In genomic region chr14:70292716-70293115, GRCh38 we compare ENCODE assay signal across 19 cellular contexts.
A peak's percentile ranks its signal among the peaks of the same experiment; 100 is the strongest.
DNase-seq lines count a peak whose midpoint lies in the region; ATAC-seq, FAIRE-seq and TF ChIP-seq lines count a peak whose summit lies in the region.
"Had no signal": no experiment of that assay in that cellular context is flagged by ENCODE, and none has a peak within 500 bp of the region (broad histone marks: within the 10 kb centered on the region; RNA-seq: fewer than 3 reads in every experiment).

No MANE protein-coding gene starts in this region.

- H3K27ac Mint-ChIP-seq in activated T-helper 17 cell treated with anti-CD3 and anti-CD28 coated beads, Interleukin-2, amount 50 U/mL, for 72 hours, result no peak overlapping the region
- H3K27ac Mint-ChIP-seq: CD14-positive monocyte; CD8-positive, alpha-beta T cell had no signal

- no peaks in the 10 kb centered on the region; the same call in 1 of the 2 replicates for H3K23me2 ChIP-seq in H1 (ENCODE audit: low read depth, low read length)

- POLR2A ChIA-PET in H1 (lab: Charles Lee; ENCODE audit: partially characterized antibody), result interaction anchor here (1.0 to 4.9 kb wide), 7 partner anchors 10 to 195 kb away, joined by 3 to 35 read pairs (median 5); no protein-coding TSS in a partner anchor

- no peak overlapping the region for H2AK5ac ChIP-seq in H1 (ENCODE audit: low read depth, low read length)

- H3K27me3 ChIP-seq in HUES6 (ENCODE audit: control insufficient read depth, insufficient read depth, low read length), result no peaks in the 10 kb centered on the region
- no peaks in the 10 kb centered on the region for H3K27me3 ChIP-seq in H1 (replicated peaks in 1 of 4; ENCODE audit: control insufficient read depth in 3 of 4, extremely low read depth in 1 of 4, insufficient read depth in 3 of 4, low read length in 3 of 4)
- no peaks in the 10 kb centered on the region for H3K27me3 ChIP-seq in iPS-20b (ENCODE audit: insufficient read depth, low read length)
- H3K27me3 ChIP-seq in esophagus squamous epithelium, result no peaks in the 10 kb centered on the region
- H3K27me3 ChIP-seq: BLaER1 had no signal

- H3K4ac ChIP-seq in H1 (replicated peaks; ENCODE audit: insufficient read length, low read depth, low read length), result no peak overlapping the region

- H3K27ac ChIP-seq in HUES6 (ENCODE audit: low read depth, low read length) (peak overlapping the region; percentile 99), H1 (ENCODE audit: low read depth, low read length) (peak overlapping the region; percentile 73; the same call in 1 of the 2 replicates), iPS-20b (ENCODE audit: low read length) (peak overlapping the region; percentile 97), esophagus squamous epithelium (no peak overlapping the region)
- H3K27ac ChIP-seq: BLaER1 had no signal

- H3K36me3 Mint-ChIP-seq in activated T-helper 17 cell treated with anti-CD3 and anti-CD28 coated beads, Interleukin-2, amount 50 U/mL, for 72 hours (ENCODE audit: low read depth), result no peaks in the 10 kb centered on the region
- H3K36me3 Mint-ChIP-seq: CD14-positive monocyte; CD8-positive, alpha-beta T cell had no signal

- H3K9ac ChIP-seq in ES-I3 (ENCODE audit: low read depth, low read length) (peak overlapping the region; percentile 17; the same call in 1 of the 2 replicates), HUES6 (ENCODE audit: low read length) (peak overlapping the region; percentile 77), H1 (replicated peaks in 1 of 4; ENCODE audit: extremely low read depth in 1 of 4, low read depth in 3 of 4, low read length in 3 of 4) (no peak overlapping the region), iPS-20b (ENCODE audit: low read depth, low read length) (peak overlapping the region; percentile 71; the same call in 1 of the 2 replicates)
- H3K9ac ChIP-seq: BLaER1 had no signal

- peak overlapping the region; percentile 68; the same call in 1 of the 2 replicates for H2BK5ac ChIP-seq in H1 (ENCODE audit: low read depth, low read length)

- H3K9me3 Mint-ChIP-seq in activated T-helper 17 cell treated with anti-CD3 and anti-CD28 coated beads, Interleukin-2, amount 50 U/mL, for 72 hours, result no peaks in the 10 kb centered on the region
- H3K9me3 Mint-ChIP-seq: CD8-positive, alpha-beta T cell had no signal

- H3K4me3 Mint-ChIP-seq in activated T-helper 17 cell treated with anti-CD3 and anti-CD28 coated beads, Interleukin-2, amount 50 U/mL, for 72 hours, result no peak overlapping the region
- H3K4me3 Mint-ChIP-seq: CD14-positive monocyte; CD8-positive, alpha-beta T cell had no signal

- DNase-seq in H1 (ENCODE audit: low read depth in 1 of 2, low spot score in 2 of 2) (no peak), DMS79 (lab: John Stamatoyannopoulos, UW) (no peak), esophagus squamous epithelium (lab: John Stamatoyannopoulos, UW) (no peak)
- no peak for DNase-seq in stimulated activated naive CD8-positive, alpha-beta T cell treated with anti-CD3 and anti-CD28 coated beads, Interleukin-15, Interleukin-2, amounts not matched to agents 100 U/mL and 50 U/mL, for 24 hours
- DNase-seq: 8988T; Calu3; CD8-positive, alpha-beta T cell; DND-41; GF-D8; GOT3; IMR-90 had no signal

- FAIRE-seq in H1 (lab: Jason Lieb, UNC), result peak; percentile 39
- FAIRE-seq: K562 had no signal

- no peaks in the 10 kb centered on the region for H3K79me1 ChIP-seq in H1 (ENCODE audit: low read depth, low read length)

- H3K4me1 ChIP-seq in ES-I3 (ENCODE audit: insufficient read depth, low read length) (peaks cover 45% of the 10 kb centered on the region), HUES6 (ENCODE audit: control insufficient read depth, insufficient read depth, low read length) (peaks cover 39% of the 10 kb centered on the region), H1 (replicated peaks in 1 of 4; ENCODE audit: control insufficient read depth in 3 of 4, insufficient read depth in 4 of 4, low read length in 3 of 4) (peaks cover 4 to 20% (median 11%) of the 10 kb centered on the region in 4 experiments; a peak in 6 of 7 replicates), iPS-20b (ENCODE audit: insufficient read depth, low read length) (peaks cover 38% of the 10 kb centered on the region), esophagus squamous epithelium (no peaks in the 10 kb centered on the region)
- H3K4me1 ChIP-seq: HAP-1 had no signal

- no peak overlapping the region for H2AFZ ChIP-seq in H1 (ENCODE audit: low read length)

- H4K20me1 ChIP-seq in H1 (replicated peaks in 1 of 2; ENCODE audit: control insufficient read depth in 1 of 2, insufficient read depth in 2 of 2, low read length in 2 of 2), result no peaks in the 10 kb centered on the region
- H4K20me1 ChIP-seq: BLaER1 had no signal

- peaks cover 4% of the 10 kb centered on the region for H3K4me1 Mint-ChIP-seq in activated T-helper 17 cell treated with anti-CD3 and anti-CD28 coated beads, Interleukin-2, amount 50 U/mL, for 72 hours

- TF ChIP-seq CTCF in H1 (IDR thresholded peaks at IDR 0.05; ENCODE audit: control extremely low read depth in 1 of 3, insufficient read depth in 1 of 3, low read depth in 1 of 3, low read length in 3 of 3) (no peak), esophagus squamous epithelium (IDR thresholded peaks at IDR 0.05) (no peak)

- WGBS in H1 (ENCODE audit: extremely low coverage in 1 of 2, insufficient coverage in 1 of 2, insufficient read length in 1 of 2, insufficient replicate concordance in 2 of 2, low coverage in 1 of 2, low lambda C conversion rate in 2 of 2, missing lambda C conversion rate in 1 of 2), 2 experiments, result 28% methylated on average over 5 of the region's 5 CpGs; no CpG with 5 or more reads in 1 of the 2 experiments
- 70 to 88% methylated on average over 5 of the region's 5 CpGs for WGBS in esophagus squamous epithelium, 2 donors

- H3K23ac ChIP-seq in H1 (ENCODE audit: insufficient read length), result no peak overlapping the region

- H3K4me2 ChIP-seq in H1 (ENCODE audit: insufficient read depth in 1 of 2, low read depth in 2 of 2, low read length in 2 of 2), result peak overlapping the region; percentile 31 to 49; a peak in 2 of 4 replicates
- H3K4me2 ChIP-seq: BLaER1 had no signal

- no peak for ATAC-seq in activated T-helper 17 cell treated with anti-CD3 and anti-CD28 coated beads, Interleukin-2, amount 50 U/mL, for 72 hours (replicated peaks)
- ATAC-seq in stimulated activated naive CD8-positive, alpha-beta T cell treated with anti-CD3 and anti-CD28 coated beads, Interleukin-15, Interleukin-2, amounts not matched to agents 100 U/mL and 50 U/mL, for 24 hours, result no peak
- ATAC-seq: CD8-positive, alpha-beta T cell; K562 had no signal

- H3K9me3 ChIP-seq in ES-I3 (ENCODE audit: control insufficient read depth, insufficient read depth, low read length) (no peaks in the 10 kb centered on the region), HUES6 (ENCODE audit: control insufficient read depth, insufficient read depth, low read depth, low read length) (no peaks in the 10 kb centered on the region), H1 (ENCODE audit: insufficient read depth in 2 of 2, low read depth in 1 of 2, low read length in 1 of 2) (no peaks in the 10 kb centered on the region), iPS-20b (ENCODE audit: insufficient read depth, low read depth, low read length) (no peaks in the 10 kb centered on the region), esophagus squamous epithelium (no peaks in the 10 kb centered on the region)
- H3K9me3 ChIP-seq: BLaER1, HAP-1 had no signal

- H3K56ac ChIP-seq in H1 (replicated peaks; ENCODE audit: insufficient read length, low read depth, low read length), result peak overlapping the region; percentile 69

- peak overlapping the region; percentile 90 for H2BK120ac ChIP-seq in H1 (replicated peaks; ENCODE audit: low read depth, low read length)

- no peaks in the 10 kb centered on the region for H3K79me2 ChIP-seq in H1 (ENCODE audit: control insufficient read depth in 1 of 2, insufficient read depth in 2 of 2, low read length in 2 of 2)

- H3K14ac ChIP-seq in H1 (ENCODE audit: insufficient read length), result no peak overlapping the region

- peak overlapping the region; percentile 38; the same call in 1 of the 2 replicates for H2BK20ac ChIP-seq in H1 (ENCODE audit: low read length)

- no peak overlapping the region for H4K91ac ChIP-seq in H1 (replicated peaks; ENCODE audit: insufficient read length, low read length)

- no peak for TF ChIP-seq RAD21 in H1 (IDR thresholded peaks at IDR 0.05 in 1 of 2, conservative IDR thresholded peaks at IDR 0.05 in 1 of 2; ENCODE audit: low read depth in 2 of 2, low read length in 2 of 2)

- peak overlapping the region; percentile 10; the same call in 1 of the 2 replicates for H3K18ac ChIP-seq in H1 (ENCODE audit: extremely low read depth, low read length)

- no peak overlapping the region for H4K8ac ChIP-seq in H1 (ENCODE audit: extremely low read depth, insufficient read depth, low read length)

- TF ChIP-seq POLR2A in H1 (IDR thresholded peaks at IDR 0.05; ENCODE audit: control extremely low read depth in 1 of 2, low read depth in 2 of 2, low read length in 2 of 2) (no peak), esophagus squamous epithelium (IDR thresholded peaks at IDR 0.05) (no peak)

- H4K5ac ChIP-seq in H1 (ENCODE audit: insufficient read length, low read depth, low read length), result no peak overlapping the region

- peak overlapping the region; percentile 96; the same call in 1 of the 2 replicates for H2BK12ac ChIP-seq in H1 (ENCODE audit: low read depth, low read length)

- H3K27me3 Mint-ChIP-seq in activated T-helper 17 cell treated with anti-CD3 and anti-CD28 coated beads, Interleukin-2, amount 50 U/mL, for 72 hours, result peaks cover 17% of the 10 kb centered on the region

- TF ChIP-seq EP300 in H1 (IDR thresholded peaks at IDR 0.05; ENCODE audit: borderline replicate concordance in 1 of 2, low read depth in 2 of 2, low read length in 2 of 2), result no peak

- H3K4me3 ChIP-seq in HUES6 (ENCODE audit: low read depth, low read length), result no peak overlapping the region; the same call in 1 of the 2 replicates
- peak overlapping the region in 1 of 4 experiments; percentile 14; a peak in 1 of 8 replicates for H3K4me3 ChIP-seq in H1 (ENCODE audit: extremely low read depth in 1 of 4, insufficient read depth in 2 of 4, low read depth in 3 of 4, low read length in 4 of 4)
- H3K4me3 ChIP-seq in iPS-20b (ENCODE audit: low read length), result peak overlapping the region; percentile 14; the same call in 1 of the 2 replicates
- no peak overlapping the region for H3K4me3 ChIP-seq in esophagus squamous epithelium
- H3K4me3 ChIP-seq: BLaER1, HAP-1, K562 had no signal

- H2BK15ac ChIP-seq in H1 (ENCODE audit: low read length), result no peak overlapping the region

- H3K36me3 ChIP-seq in ES-I3 (ENCODE audit: insufficient read depth, low read length) (no peaks in the 10 kb centered on the region), HUES6 (ENCODE audit: control insufficient read depth, insufficient read depth, low read length) (no peaks in the 10 kb centered on the region), H1 (ENCODE audit: control insufficient read depth in 2 of 4, insufficient read depth in 4 of 4, low read length in 3 of 4) (peaks cover 0 to 11% (median 0%) of the 10 kb centered on the region in 4 experiments; a peak in 2 of 8 replicates), iPS-20b (ENCODE audit: insufficient read depth, low read depth, low read length) (no peaks in the 10 kb centered on the region), esophagus squamous epithelium (no peaks in the 10 kb centered on the region)
- H3K36me3 ChIP-seq: BLaER1, HAP-1 had no signal

- CTCF ChIA-PET in H1 (lab: Charles Lee; ENCODE audit: partially characterized antibody), result interaction anchor here (0.6 to 2.3 kb wide), 10 partner anchors 11 to 657 kb away, joined by 3 to 11 read pairs (median 3); no protein-coding TSS in a partner anchor

- intact Hi-C loops in esophagus squamous epithelium (cut with DNase I), result no loop called here

Comparison
In these comparisons a context has a peak if more than half of its experiments do, and no peak if none do; other contexts are left out.
1. H3K9ac ChIP-seq: peak in ES-I3 (single experiment), HUES6 (single experiment) and iPS-20b (single experiment); none in H1 (0 of 4).
2. H3K27ac ChIP-seq: peak in HUES6 (single experiment), H1 (single experiment) and iPS-20b (single experiment); none in esophagus squamous epithelium (0 of 4).